In genomic region chr20:25859649-25860530, GRCh38 we compare ENCODE assay signal across 8 cellular contexts.
DNase-seq lines count a peak whose midpoint lies in the region; ATAC-seq and TF ChIP-seq lines count a peak whose summit lies in the region.

No MANE protein-coding gene starts in this region.

- DNase-seq in Caki2 (ENCODE audit: low read depth) = peak; percentile 45
- DNase-seq in SK-N-DZ (ENCODE audit: low spot score) = peak; percentile 87
- peak; percentile 79 for DNase-seq in activated naive CD4-positive, alpha-beta T cell treated with anti-CD3 and anti-CD28 coated beads, Interleukin-2, amount 50 U/mL, for 16 hours
- DNase-seq in Right ventricle myocardium superior = peak; percentile 88
- peak; percentile 76 to 99 (median 94) for DNase-seq in posterior cingulate gyrus
- no peak for DNase-seq in GM20000 (ENCODE audit: low spot score)
- DNase-seq in MV-4-11 (lab: John Stamatoyannopoulos, UW) = no peak

- in situ Hi-C loops in Caki2 (cut with HindIII; ENCODE audit: low pct_unique_long_range_greater_than_20kb, low sequenced_read_pairs) = no loop called here

- TF ChIP-seq CTCF in GM20000 (IDR thresholded peaks at IDR 0.05; ENCODE audit: extremely low read depth, missing control alignments) = no peak

- ATAC-seq in HG03135 (IDR thresholded peaks at IDR 0.05; ENCODE audit: unreplicated experiment) (peak; percentile 50), Right ventricle myocardium superior (ENCODE audit: poor library complexity) (peak; percentile 79)

- intact Hi-C loops in Right ventricle myocardium superior (cut with DNase I) = no loop called here
- intact Hi-C loops in posterior cingulate gyrus (cut with DNase I) = loop anchor here (2.0 kb wide), 1 partner anchor 235 kb away; the partner anchor contains the start of gene NANP

Comparison
In these comparisons a context has a peak if more than half of its experiments do, and no peak if none do; other contexts are left out.
1. DNase-seq: peak in Caki2 (single experiment), SK-N-DZ (single experiment), activated naive CD4-positive, alpha-beta T cell treated with anti-CD3 and anti-CD28 coated beads, Interleukin-2, amount 50 U/mL, for 16 hours (single experiment), Right ventricle myocardium superior (single experiment) and posterior cingulate gyrus (10 of 10); none in GM20000 (single experiment) and MV-4-11 (single experiment).